Comparison of ENCODE assay signal across 8 cellular contexts in the genomic region with DNA sequence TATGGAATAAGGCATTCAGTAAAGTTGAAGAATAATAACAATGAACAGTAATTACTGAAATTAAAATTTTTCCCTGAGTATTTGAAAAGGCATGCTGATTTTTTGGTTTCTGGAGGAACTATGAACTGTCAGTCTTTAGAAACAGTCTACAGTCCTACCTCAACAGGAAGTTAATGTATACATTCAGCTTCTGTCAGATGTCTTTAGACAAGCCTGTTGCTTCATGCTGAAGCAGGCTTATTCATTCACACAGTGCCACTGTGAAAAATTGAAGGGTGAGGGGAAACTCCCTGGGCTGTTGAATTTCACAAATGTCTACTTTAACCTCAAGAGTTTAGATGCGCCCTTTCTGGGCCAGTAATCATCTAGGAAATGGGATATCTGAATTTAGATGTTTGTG. TPM values are rescaled to one million over a fixed set of nuclear protein-coding genes. Genes with fewer than 3 reads are reported as not detected.
A peak's percentile ranks its signal among the peaks of the same experiment; 100 is the strongest.
DNase-seq lines count a peak whose midpoint lies in the region; TF ChIP-seq lines count a peak whose summit lies in the region.

No MANE protein-coding gene starts in this region.

- H3K9me3 Mint-ChIP-seq in activated naive CD8-positive, alpha-beta T cell (ENCODE audit: low read depth): no peaks in the 10 kb centered on the region

- peak overlapping the region; percentile 46 for H3K4me3 Mint-ChIP-seq in activated naive CD8-positive, alpha-beta T cell

- no peaks in the 10 kb centered on the region for H3K27me3 Mint-ChIP-seq in activated naive CD8-positive, alpha-beta T cell

- DNase-seq in stimulated activated CD4-positive, alpha-beta T cell treated with anti-CD3 and anti-CD28 coated beads, Interleukin-4, amount 100 ng/mL, for 24 hours: peak; percentile 35
- DNase-seq in stimulated activated CD4-positive, alpha-beta T cell treated with anti-CD3 and anti-CD28 coated beads, Interleukin-2, amount 100 ng/mL, for 24 hours: no peak
- peak; percentile 55 for DNase-seq in Jurkat, Clone E6-1 (ENCODE audit: low read depth, low spot score)
- no peak for DNase-seq in dorsolateral prefrontal cortex
- no peak for DNase-seq in inferior parietal cortex (ENCODE audit: extremely low spot score)
- no peak for DNase-seq in SW 1271 (lab: John Stamatoyannopoulos, UW)
- no peak for DNase-seq in DMS79 treated with DMSO at 0.1 percent for 48 hours (lab: John Stamatoyannopoulos, UW)

- intact Hi-C loops in dorsolateral prefrontal cortex (cut with DNase I): loop anchor here in 1 of 2 donors (10.0 kb wide), 1 partner anchor 390 kb away; a partner anchor contains a TSS

- H3K4me3 ChIP-seq in Jurkat, Clone E6-1 (ENCODE audit: low read length): no peak overlapping the region
- peak overlapping the region in 1 of 59 donors; percentile 5 for H3K4me3 ChIP-seq in dorsolateral prefrontal cortex

- H3K4me1 Mint-ChIP-seq in activated naive CD8-positive, alpha-beta T cell (ENCODE audit: low read depth): peaks cover 68% of the 10 kb centered on the region

- H3K27me3 ChIP-seq in dorsolateral prefrontal cortex: no peaks in the 10 kb centered on the region

- peak overlapping the region; percentile 79 for H3K27ac Mint-ChIP-seq in activated naive CD8-positive, alpha-beta T cell

- no peak for TF ChIP-seq CTCF in dorsolateral prefrontal cortex (IDR thresholded peaks at IDR 0.05 in 54 of 56, conservative IDR thresholded peaks at IDR 0.05 in 2 of 56; ENCODE audit: low read depth in 1 of 56, partially characterized antibody in 56 of 56)

- H3K36me3 Mint-ChIP-seq in activated naive CD8-positive, alpha-beta T cell: peaks cover 3% of the 10 kb centered on the region

- H3K27ac ChIP-seq in dorsolateral prefrontal cortex: no peak overlapping the region

RNA-seq across cellular contexts. Expression of a gene that starts 3.5 kb away (rescaled TPM):
- 18.4 TPM for polyA plus RNA-seq in Jurkat, Clone E6-1 (2012; ENCODE audit: insufficient read depth, insufficient read length)
- 10 to 100 TPM; 20.9 to 56.9 (median 34.7) TPM for total RNA-seq in dorsolateral prefrontal cortex

Comparison
In these comparisons a context has a peak if more than half of its experiments do, and no peak if none do; other contexts are left out.
1. DNase-seq: peak in stimulated activated CD4-positive, alpha-beta T cell treated with anti-CD3 and anti-CD28 coated beads, Interleukin-4, amount 100 ng/mL, for 24 hours (single experiment) and Jurkat, Clone E6-1 (single experiment); none in stimulated activated CD4-positive, alpha-beta T cell treated with anti-CD3 and anti-CD28 coated beads, Interleukin-2, amount 100 ng/mL, for 24 hours (0 of 2), dorsolateral prefrontal cortex (0 of 10), inferior parietal cortex (single experiment), SW 1271 (0 of 2) and DMS79 treated with DMSO at 0.1 percent for 48 hours (single experiment).